Comparison of ENCODE assay signal across 8 cellular contexts in genomic region chr3:160448845-160449659, GRCh38. TPM values are rescaled to one million over a fixed set of nuclear protein-coding genes. Genes with fewer than 3 reads are reported as not detected.
DNase-seq lines count a peak whose midpoint lies in the region; ATAC-seq lines count a peak whose summit lies in the region.

No MANE protein-coding gene starts in this region.

- no peaks in the 10 kb centered on the region for H3K27me3 Mint-ChIP-seq in activated T-cell treated with anti-CD3 and anti-CD28 coated beads, Interleukin-2, amount 50 U/mL, for 72 hours (ENCODE audit: low read depth)
- H3K27me3 Mint-ChIP-seq in stimulated activated naive CD8-positive, alpha-beta T cell treated with anti-CD3 and anti-CD28 coated beads, Interleukin-15, amount 100 ng/mL, for 72 hours, result no peaks in the 10 kb centered on the region

- H3K36me3 Mint-ChIP-seq in activated T-cell treated with anti-CD3 and anti-CD28 coated beads, Interleukin-2, amount 50 U/mL, for 72 hours (ENCODE audit: insufficient read depth in 2 of 2), result peaks cover 23 to 25% of the 10 kb centered on the region in 2 donors

- no peaks in the 10 kb centered on the region for H3K9me3 Mint-ChIP-seq in activated T-cell treated with anti-CD3 and anti-CD28 coated beads, Interleukin-2, amount 50 U/mL, for 72 hours
- H3K9me3 Mint-ChIP-seq in stimulated activated naive CD8-positive, alpha-beta T cell treated with anti-CD3 and anti-CD28 coated beads, Interleukin-15, amount 100 ng/mL, for 72 hours, result no peaks in the 10 kb centered on the region

- ATAC-seq in activated T-cell treated with anti-CD3 and anti-CD28 coated beads, Interleukin-2, amount 50 U/mL, for 72 hours (replicated peaks in 1 of 2), result peak; percentile 50 to 52
- peak; percentile 38 for ATAC-seq in HG02763 (IDR thresholded peaks at IDR 0.05; ENCODE audit: unreplicated experiment)
- peak; percentile 61 for ATAC-seq in stimulated activated naive CD8-positive, alpha-beta T cell treated with anti-CD3 and anti-CD28 coated beads, Interleukin-15, amount 100 ng/mL, for 72 hours

- H3K27ac Mint-ChIP-seq in activated T-cell treated with anti-CD3 and anti-CD28 coated beads, Interleukin-2, amount 50 U/mL, for 72 hours, result peak overlapping the region; percentile 98
- H3K27ac Mint-ChIP-seq in stimulated activated naive CD8-positive, alpha-beta T cell treated with anti-CD3 and anti-CD28 coated beads, Interleukin-15, amount 100 ng/mL, for 72 hours, result peak overlapping the region; percentile 98 to 99

- peaks cover 41% of the 10 kb centered on the region for H3K4me1 Mint-ChIP-seq in activated T-cell treated with anti-CD3 and anti-CD28 coated beads, Interleukin-2, amount 50 U/mL, for 72 hours (ENCODE audit: low read depth)
- H3K4me1 Mint-ChIP-seq in stimulated activated naive CD8-positive, alpha-beta T cell treated with anti-CD3 and anti-CD28 coated beads, Interleukin-15, amount 100 ng/mL, for 72 hours, result peaks cover 37% of the 10 kb centered on the region

- H3K27ac ChIP-seq in caudate nucleus (ENCODE audit: low read depth, low read length), result peak overlapping the region; percentile 63

- peak in 1 of 2 donors; percentile 62 for DNase-seq in activated T-cell treated with anti-CD3 and anti-CD28 coated beads, Interleukin-2, amount 50 U/mL, for 72 hours
- no peak for DNase-seq in activated T-cell treated with anti-CD3 and anti-CD28 coated beads, Interleukin-2, amount 50 U/mL, for 1 hour
- DNase-seq in NCI-H774 (lab: John Stamatoyannopoulos, UW) (peak; percentile 42), caudate nucleus (lab: John Stamatoyannopoulos, UW) (peak in 8 of 61 donors; percentile 31 to 75 (median 52)), kidney tubule cell (ENCODE audit: low spot score) (peak; percentile 22)
- no peak for DNase-seq in stimulated activated naive CD8-positive, alpha-beta T cell treated with anti-CD3 and anti-CD28 coated beads, Interleukin-15, amount 100 ng/mL, for 72 hours
- DNase-seq in NK-92 treated with Interleukin-12 subunit alpha and Interleukin-12 subunit beta, amount 100 ng/mL, for 24 hours (lab: John Stamatoyannopoulos, UW), result no peak

- peak overlapping the region; percentile 98 for H3K4me3 Mint-ChIP-seq in activated T-cell treated with anti-CD3 and anti-CD28 coated beads, Interleukin-2, amount 50 U/mL, for 72 hours
- peak overlapping the region; percentile 99 to 100 for H3K4me3 Mint-ChIP-seq in stimulated activated naive CD8-positive, alpha-beta T cell treated with anti-CD3 and anti-CD28 coated beads, Interleukin-15, amount 100 ng/mL, for 72 hours

RNA-seq across cellular contexts. Expression of gene TRIM59, which starts 0.5 kb away (rescaled TPM):
- 10 to 100 TPM; 39.9 to 41.8 TPM for total RNA-seq in activated T-cell treated with anti-CD3 and anti-CD28 coated beads, Interleukin-2, amount 50 U/mL, for 72 hours

RNA-seq across cellular contexts. Expression of gene SMC4, which starts 49.6 kb away (rescaled TPM):
- total RNA-seq in activated T-cell treated with anti-CD3 and anti-CD28 coated beads, Interleukin-2, amount 50 U/mL, for 72 hours, result 100 to 1,000 TPM; 167 to 206 TPM

RNA-seq across cellular contexts. Expression of gene IFT80, which starts 50.0 kb away (rescaled TPM):
- 10 to 100 TPM; 22.2 to 22.7 TPM for total RNA-seq in activated T-cell treated with anti-CD3 and anti-CD28 coated beads, Interleukin-2, amount 50 U/mL, for 72 hours

Comparison
In these comparisons a context has a peak if more than half of its experiments do, and no peak if none do; other contexts are left out.
1. DNase-seq: peak in NCI-H774 (single experiment) and kidney tubule cell (single experiment); none in activated T-cell treated with anti-CD3 and anti-CD28 coated beads, Interleukin-2, amount 50 U/mL, for 1 hour (single experiment), stimulated activated naive CD8-positive, alpha-beta T cell treated with anti-CD3 and anti-CD28 coated beads, Interleukin-15, amount 100 ng/mL, for 72 hours (0 of 2) and NK-92 treated with Interleukin-12 subunit alpha and Interleukin-12 subunit beta, amount 100 ng/mL, for 24 hours (single experiment).
2. Peak in every context shown above with its lines, with median percentiles within 50 percentile points of each other: ATAC-seq.